ENCODE assay signal across 9 cellular contexts in genomic region chr1:108817016-108817415, GRCh38. TPM values are rescaled to one million over a fixed set of nuclear protein-coding genes. Genes with fewer than 3 reads are reported as not detected.
DNase-seq lines count a peak whose midpoint lies in the region; ATAC-seq and TF ChIP-seq lines count a peak whose summit lies in the region.
"Had no signal": no experiment of that assay in that cellular context is flagged by ENCODE, and none has a peak within 500 bp of the region (broad histone marks: within the 10 kb centered on the region; RNA-seq: fewer than 3 reads in every experiment).

No MANE protein-coding gene starts in this region.

- peak in 2 of 4 donors; percentile 19 to 26 for DNase-seq in body of pancreas
- DNase-seq in left colon: peak; percentile 34 to 36
- DNase-seq in thoracic aorta (ENCODE audit: low spot score): no peak
- DNase-seq in LoVo (ENCODE audit: low spot score): no peak
- DNase-seq in activated CD8-positive, alpha-beta memory T cell treated with anti-CD3 and anti-CD28 coated beads for 24 hours: no peak
- DNase-seq in NCI-H1105 treated with DMSO at 0.1 percent for 48 hours (lab: John Stamatoyannopoulos, UW): no peak
- DNase-seq: activated CD8-positive, alpha-beta memory T cell treated with anti-CD3 and anti-CD28 coated beads, Interleukin-2, amount 50 U/mL, for 4 hours had no signal

- no peak overlapping the region for H3K4me3 ChIP-seq in HUES64 (ENCODE audit: low read length)
- H3K4me3 ChIP-seq in body of pancreas: no peak overlapping the region
- H3K4me3 ChIP-seq in thoracic aorta: peak overlapping the region; percentile 66

- H3K27me3 ChIP-seq in HUES64 (ENCODE audit: insufficient read depth, low read length) (no peaks in the 10 kb centered on the region), body of pancreas (no peaks in the 10 kb centered on the region), thoracic aorta (replicated peaks; ENCODE audit: insufficient read depth) (no peaks in the 10 kb centered on the region)

- no peaks in the 10 kb centered on the region for H3K9me3 ChIP-seq in HUES64 (ENCODE audit: insufficient read depth, low read depth, low read length)
- no peaks in the 10 kb centered on the region for H3K9me3 ChIP-seq in body of pancreas
- H3K9me3 ChIP-seq in thoracic aorta: no peaks in the 10 kb centered on the region

- intact Hi-C loops in body of pancreas (cut with DNase I): no loop called here
- intact Hi-C loops in left colon (cut with DNase I, micrococcal nuclease): no loop called here

- TF ChIP-seq POLR2A in body of pancreas (IDR thresholded peaks at IDR 0.05): no peak

- 92% methylated on average over 7 of the region's 8 CpGs for WGBS in HUES64
- WGBS in body of pancreas, 2 donors: 76 to 81% methylated on average over 8 of the region's 8 CpGs

- H3K27ac ChIP-seq in HUES64 (ENCODE audit: low read depth, low read length) (peak overlapping the region; percentile 40; the same call in 1 of the 2 replicates), body of pancreas (peak overlapping the region; percentile 72 to 80 (median 76)), thoracic aorta (peak overlapping the region; percentile 77 to 94)

- TF ChIP-seq CTCF in body of pancreas (IDR thresholded peaks at IDR 0.05): no peak
- TF ChIP-seq CTCF in thoracic aorta (IDR thresholded peaks at IDR 0.05): no peak

- ATAC-seq in body of pancreas: peak; percentile 12
- ATAC-seq in left colon: peak; percentile 90
- no peak for ATAC-seq in thoracic aorta (ENCODE audit: insufficient number of reproducible peaks, low FRiP score, low read depth)
- ATAC-seq in HG02763 (IDR thresholded peaks at IDR 0.05; ENCODE audit: unreplicated experiment): no peak

- no peaks in the 10 kb centered on the region for H3K36me3 ChIP-seq in HUES64 (ENCODE audit: insufficient read depth, low read length)
- H3K36me3 ChIP-seq in body of pancreas (replicated peaks in 1 of 2; ENCODE audit: insufficient read depth in 1 of 2, low read depth in 2 of 2): no peaks in the 10 kb centered on the region
- H3K36me3 ChIP-seq in thoracic aorta: no peaks in the 10 kb centered on the region

- peak overlapping the region; percentile 31; the same call in 1 of the 2 replicates for H3K9ac ChIP-seq in HUES64 (ENCODE audit: low read depth, low read length)

- H3K4me1 ChIP-seq in HUES64 (ENCODE audit: insufficient read depth, low read length) (peaks cover 27% of the 10 kb centered on the region), body of pancreas (peaks cover 22% of the 10 kb centered on the region), thoracic aorta (ENCODE audit: control insufficient read depth in 1 of 2, low read depth in 2 of 2) (peaks cover 18 to 30% of the 10 kb centered on the region in 2 donors)

RNA-seq across cellular contexts. Expression of gene AKNAD1, which starts 39.9 kb away (rescaled TPM):
- polyA plus RNA-seq in HUES64 (2013, experiment 1 of 2): not detected
- polyA plus RNA-seq in HUES64 (2013, experiment 2 of 2): not detected
- not detected for total RNA-seq in body of pancreas
- total RNA-seq in left colon: not detected
- total RNA-seq in thoracic aorta: not detected

RNA-seq across cellular contexts. Expression of gene GPSM2, which starts 59.8 kb away (rescaled TPM):
- 9.0 TPM for polyA plus RNA-seq in HUES64 (2013, experiment 1 of 2)
- polyA plus RNA-seq in HUES64 (2013, experiment 2 of 2): 15.9 TPM
- total RNA-seq in body of pancreas: 1 to 10 TPM; 1.6 to 2.3 TPM
- 10 to 100 TPM; 22.5 to 28.7 TPM for total RNA-seq in left colon
- total RNA-seq in thoracic aorta: 10 to 100 TPM in 1 of 2 donors, 1 to 10 TPM in 1; 7.9 to 17.9 TPM

Comparison
In these comparisons a context has a peak if more than half of its experiments do, and no peak if none do; other contexts are left out.
1. ATAC-seq: peak in body of pancreas (single experiment) and left colon (single experiment); none in thoracic aorta (single experiment) and HG02763 (single experiment).
2. DNase-seq: peak in left colon (2 of 2); none in thoracic aorta (single experiment), LoVo (single experiment), activated CD8-positive, alpha-beta memory T cell treated with anti-CD3 and anti-CD28 coated beads for 24 hours (single experiment) and NCI-H1105 treated with DMSO at 0.1 percent for 48 hours (single experiment).
3. Peak in every context shown above with its lines, with median percentiles within 50 percentile points of each other: H3K27ac ChIP-seq.